Comparison of ENCODE assay signal across 11 cellular contexts in genomic region chr10:74947781-74948401, GRCh38.
A peak's percentile ranks its signal among the peaks of the same experiment; 100 is the strongest.
DNase-seq lines count a peak whose midpoint lies in the region; ATAC-seq and TF ChIP-seq lines count a peak whose summit lies in the region.
"Had no signal": no experiment of that assay in that cellular context is flagged by ENCODE, and none has a peak within 500 bp of the region (broad histone marks: within the 10 kb centered on the region; RNA-seq: fewer than 3 reads in every experiment).

No MANE protein-coding gene starts in this region.

- H3K4me3 Mint-ChIP-seq in stimulated activated naive B cell treated with anti-CD40 and anti-IgM and Interleukin-4, amounts not matched to agents 10 μg/mL and 1 μg/mL and 100 μg/mL, for 72 hours = no peak overlapping the region
- H3K4me3 Mint-ChIP-seq: activated T-cell treated with anti-CD3 and anti-CD28 coated beads, Interleukin-2, amount 50 U/mL, for 72 hours; nephron progenitor cell had no signal

- H3K27ac Mint-ChIP-seq in stimulated activated naive B cell treated with anti-CD40 and anti-IgM and Interleukin-4, amounts not matched to agents 10 μg/mL and 1 μg/mL and 100 μg/mL, for 72 hours = peak overlapping the region; percentile 34
- H3K27ac Mint-ChIP-seq: activated T-cell treated with anti-CD3 and anti-CD28 coated beads, Interleukin-2, amount 50 U/mL, for 72 hours; nephron progenitor cell had no signal

- H3K27me3 Mint-ChIP-seq in stimulated activated naive B cell treated with anti-CD40 and anti-IgM and Interleukin-4, amounts not matched to agents 10 μg/mL and 1 μg/mL and 100 μg/mL, for 72 hours = no peaks in the 10 kb centered on the region

- DNase-seq in NCI-H2171 treated with DMSO at 0.1 percent for 48 hours (lab: John Stamatoyannopoulos, UW) (peak; percentile 29), NCI-H2171 (lab: John Stamatoyannopoulos, UW) (no peak), NCI-H2081 treated with DMSO at 0.1 percent for 48 hours (lab: John Stamatoyannopoulos, UW) (peak; percentile 10)
- no peak for DNase-seq in stimulated activated naive B cell treated with anti-CD40 and anti-IgM and Interleukin-4, amounts not matched to agents 10 μg/mL and 1 μg/mL and 100 μg/mL, for 72 hours
- no peak for DNase-seq in activated CD4-positive, alpha-beta T cell treated with anti-CD3 and anti-CD28 coated beads, Interleukin-2, amount 50 U/mL, for 1 hour
- DNase-seq: activated T-cell treated with anti-CD3 and anti-CD28 coated beads, Interleukin-2, amount 50 U/mL, for 72 hours; GDM1; nephron progenitor cell had no signal

- H3K4me1 Mint-ChIP-seq in stimulated activated naive B cell treated with anti-CD40 and anti-IgM and Interleukin-4, amounts not matched to agents 10 μg/mL and 1 μg/mL and 100 μg/mL, for 72 hours = peaks cover 22 to 40% of the 10 kb centered on the region in 2 donors

- ATAC-seq in SK-N-SH treated with all-trans-retinoic acid at 6 μM for 48 hours = peak; percentile 30
- ATAC-seq in stimulated activated naive B cell treated with anti-CD40 and anti-IgM and Interleukin-4, amounts not matched to agents 10 μg/mL and 1 μg/mL and 100 μg/mL, for 72 hours (replicated peaks) = no peak
- ATAC-seq in HG03354 (IDR thresholded peaks at IDR 0.05; ENCODE audit: poor library complexity, severe bottlenecking, unreplicated experiment) = no peak
- no peak for ATAC-seq in HG03571 (IDR thresholded peaks at IDR 0.05; ENCODE audit: unreplicated experiment)
- ATAC-seq: activated T-cell treated with anti-CD3 and anti-CD28 coated beads, Interleukin-2, amount 50 U/mL, for 72 hours had no signal

- H3K36me3 Mint-ChIP-seq in stimulated activated naive B cell treated with anti-CD40 and anti-IgM and Interleukin-4, amounts not matched to agents 10 μg/mL and 1 μg/mL and 100 μg/mL, for 72 hours = peaks cover 2 to 27% of the 10 kb centered on the region in 2 donors

- H3K9me3 Mint-ChIP-seq in stimulated activated naive B cell treated with anti-CD40 and anti-IgM and Interleukin-4, amounts not matched to agents 10 μg/mL and 1 μg/mL and 100 μg/mL, for 72 hours = peaks cover 0 to 2% of the 10 kb centered on the region in 2 donors
- H3K9me3 Mint-ChIP-seq: nephron progenitor cell had no signal

TF ChIP-seq in SK-N-SH treated with all-trans-retinoic acid at 6 μM for 48 hours, 23 proteins besides CTCF, POLR2A, EP300 and RAD21:
- peak; percentile 40; the same call in 1 of the 2 replicates for TF ChIP-seq ZNF70 (CRISPR knock-in tag; IDR thresholded peaks at IDR 0.05)
- TF ChIP-seq, protein P1, sequence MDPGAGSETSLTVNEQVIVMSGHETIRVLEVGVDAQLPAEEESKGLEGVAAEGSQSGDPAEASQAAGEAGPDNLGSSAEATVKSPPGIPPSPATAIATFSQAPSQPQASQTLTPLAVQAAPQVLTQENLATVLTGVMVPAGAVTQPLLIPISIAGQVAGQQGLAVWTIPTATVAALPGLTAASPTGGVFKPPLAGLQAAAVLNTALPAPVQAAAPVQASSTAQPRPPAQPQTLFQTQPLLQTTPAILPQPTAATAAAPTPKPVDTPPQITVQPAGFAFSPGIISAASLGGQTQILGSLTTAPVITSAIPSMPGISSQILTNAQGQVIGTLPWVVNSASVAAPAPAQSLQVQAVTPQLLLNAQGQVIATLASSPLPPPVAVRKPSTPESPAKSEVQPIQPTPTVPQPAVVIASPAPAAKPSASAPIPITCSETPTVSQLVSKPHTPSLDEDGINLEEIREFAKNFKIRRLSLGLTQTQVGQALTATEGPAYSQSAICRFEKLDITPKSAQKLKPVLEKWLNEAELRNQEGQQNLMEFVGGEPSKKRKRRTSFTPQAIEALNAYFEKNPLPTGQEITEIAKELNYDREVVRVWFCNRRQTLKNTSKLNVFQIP (CRISPR knock-in tag; IDR thresholded peaks at IDR 0.05; ENCODE audit: borderline replicate concordance, low read depth) = no peak
- no peak for TF ChIP-seq OSR1 (CRISPR knock-in tag; IDR thresholded peaks at IDR 0.05)
- peak; percentile 42; the same call in 1 of the 2 replicates for TF ChIP-seq ZFP30 (CRISPR knock-in tag; IDR thresholded peaks at IDR 0.05)
- TF ChIP-seq ZNF8 (CRISPR knock-in tag; IDR thresholded peaks at IDR 0.05) = 0 out of 2 replicates have a peak, but pooled peaks have one; percentile 24
- 0 out of 2 replicates have a peak, but pooled peaks have one; percentile 17 for TF ChIP-seq ARNTL (CRISPR knock-in tag; IDR thresholded peaks at IDR 0.05; ENCODE audit: borderline replicate concordance, low read depth)
- TF ChIP-seq TSHZ2 (CRISPR knock-in tag; IDR thresholded peaks at IDR 0.05) = peak; percentile 98
- TF ChIP-seq CSRNP3 (CRISPR knock-in tag; IDR thresholded peaks at IDR 0.05) = peak; percentile 72; the same call in 1 of the 2 replicates
- TF ChIP-seq ZNF565 (CRISPR knock-in tag; conservative IDR thresholded peaks at IDR 0.05; ENCODE audit: low read depth) = peak; percentile 87; the same call in 1 of the 2 replicates
- TF ChIP-seq ZFP3 (CRISPR knock-in tag; IDR thresholded peaks at IDR 0.05) = no peak
- TF ChIP-seq SNAI2 (CRISPR knock-in tag; IDR thresholded peaks at IDR 0.05) = no peak
- TF ChIP-seq ISL1 (CRISPR knock-in tag; IDR thresholded peaks at IDR 0.05) = peak; percentile 36
- peak; percentile 90; the same call in 1 of the 2 replicates for TF ChIP-seq PPARA (CRISPR knock-in tag; IDR thresholded peaks at IDR 0.05; ENCODE audit: borderline replicate concordance)
- TF ChIP-seq TCF4 (CRISPR knock-in tag; IDR thresholded peaks at IDR 0.05; ENCODE audit: borderline replicate concordance) = peak; percentile 95

Comparison
In these comparisons a context has a peak if more than half of its experiments do, and no peak if none do; other contexts are left out.
1. DNase-seq: peak in NCI-H2171 treated with DMSO at 0.1 percent for 48 hours (single experiment) and NCI-H2081 treated with DMSO at 0.1 percent for 48 hours (single experiment); none in NCI-H2171 (single experiment), stimulated activated naive B cell treated with anti-CD40 and anti-IgM and Interleukin-4, amounts not matched to agents 10 μg/mL and 1 μg/mL and 100 μg/mL, for 72 hours (single experiment) and activated CD4-positive, alpha-beta T cell treated with anti-CD3 and anti-CD28 coated beads, Interleukin-2, amount 50 U/mL, for 1 hour (single experiment).